In genomic region chr10:76543655-76544054, GRCh38 we compare ENCODE assay signal across 21 cellular contexts.
DNase-seq lines count a peak whose midpoint lies in the region; TF ChIP-seq lines count a peak whose summit lies in the region.
"Had no signal": no experiment of that assay in that cellular context is flagged by ENCODE, and none has a peak within 500 bp of the region (broad histone marks: within the 10 kb centered on the region; RNA-seq: fewer than 3 reads in every experiment).

No MANE protein-coding gene starts in this region.

- H3K4me1 Mint-ChIP-seq in osteocyte (ENCODE audit: unreplicated experiment): peaks cover 59% of the 10 kb centered on the region
- H3K4me1 Mint-ChIP-seq in activated CD4-positive, alpha-beta T cell treated with anti-CD3 and anti-CD28 coated beads, Interleukin-2, amount 10 ng/mL, durations not matched to agents 24 days and 14 days: peaks cover 1% of the 10 kb centered on the region
- H3K4me1 Mint-ChIP-seq: CD8-positive, alpha-beta memory T cell; IgD-negative memory B cell; naive thymus-derived CD8-positive, alpha-beta T cell had no signal

- no peak overlapping the region for H3K4me3 ChIP-seq in AG09309 (ENCODE audit: control insufficient read depth, low read depth, low read length)
- H3K4me3 ChIP-seq: adrenal gland, hepatocyte had no signal

- H3K27ac Mint-ChIP-seq in osteocyte (ENCODE audit: unreplicated experiment): peak overlapping the region; percentile 74
- no peak overlapping the region for H3K27ac Mint-ChIP-seq in activated CD4-positive, alpha-beta T cell treated with anti-CD3 and anti-CD28 coated beads, Interleukin-2, amount 10 ng/mL, durations not matched to agents 24 days and 14 days
- H3K27ac Mint-ChIP-seq: effector memory CD8-positive, alpha-beta T cell; IgD-negative memory B cell; naive thymus-derived CD8-positive, alpha-beta T cell had no signal

- no peak for TF ChIP-seq CTCF in AG09309 (IDR thresholded peaks at IDR 0.05; ENCODE audit: control insufficient read depth, insufficient read depth, low read depth, low read length, missing control alignments)
- no peak for TF ChIP-seq CTCF in osteocyte (IDR thresholded peaks at IDR 0.05)

- DNase-seq in AG09309 (ENCODE audit: low read depth) (peak; percentile 18), RPMI7951 (ENCODE audit: low read depth) (peak; percentile 25), fibroblast of gingiva (ENCODE audit: low read depth) (peak; percentile 16), osteocyte (ENCODE audit: extremely low spot score, unreplicated experiment) (no peak), D341Med (ENCODE audit: low spot score) (no peak), GM19238 (ENCODE audit: insufficient read length, low spot score) (no peak), NCI-H2081 (lab: John Stamatoyannopoulos, UW) (no peak)
- no peak for DNase-seq in activated CD4-positive, alpha-beta T cell treated with anti-CD3 and anti-CD28 coated beads, Interleukin-2, amount 10 ng/mL, durations not matched to agents 24 days and 14 days
- DNase-seq: activated CD8-positive, alpha-beta memory T cell treated with anti-CD3 and anti-CD28 coated beads, Interleukin-2, amount 50 U/mL, for 48 hours; activated effector memory CD4-positive, alpha-beta T cell treated with anti-CD3 and anti-CD28 coated beads, Interleukin-2, amount 50 U/mL, for 16 hours; adrenal gland; CD8-positive, alpha-beta memory T cell; cerebellar nuclear complex; DMS79; effector memory CD8-positive, alpha-beta T cell; islet precursor cell; mesendoderm; naive thymus-derived CD8-positive, alpha-beta T cell; NCI-H2029 had no signal

- intact Hi-C loops in activated CD4-positive, alpha-beta T cell treated with anti-CD3 and anti-CD28 coated beads, Interleukin-2, amount 10 ng/mL, durations not matched to agents 24 days and 14 days (cut with micrococcal nuclease): no loop called here

- H3K27me3 Mint-ChIP-seq in osteocyte (ENCODE audit: unreplicated experiment): no peaks in the 10 kb centered on the region
- H3K27me3 Mint-ChIP-seq in activated CD4-positive, alpha-beta T cell treated with anti-CD3 and anti-CD28 coated beads, Interleukin-2, amount 10 ng/mL, durations not matched to agents 24 days and 14 days: no peaks in the 10 kb centered on the region
- H3K27me3 Mint-ChIP-seq: CD8-positive, alpha-beta memory T cell; effector memory CD8-positive, alpha-beta T cell; IgD-negative memory B cell had no signal

- H3K9me3 Mint-ChIP-seq in osteocyte (ENCODE audit: unreplicated experiment): no peaks in the 10 kb centered on the region
- no peaks in the 10 kb centered on the region for H3K9me3 Mint-ChIP-seq in activated CD4-positive, alpha-beta T cell treated with anti-CD3 and anti-CD28 coated beads, Interleukin-2, amount 10 ng/mL, durations not matched to agents 24 days and 14 days
- H3K9me3 Mint-ChIP-seq: IgD-negative memory B cell; naive thymus-derived CD8-positive, alpha-beta T cell had no signal

- no peak overlapping the region for H3K4me3 Mint-ChIP-seq in osteocyte (ENCODE audit: unreplicated experiment)
- no peak overlapping the region for H3K4me3 Mint-ChIP-seq in activated CD4-positive, alpha-beta T cell treated with anti-CD3 and anti-CD28 coated beads, Interleukin-2, amount 10 ng/mL, durations not matched to agents 24 days and 14 days
- H3K4me3 Mint-ChIP-seq: CD8-positive, alpha-beta memory T cell; effector memory CD8-positive, alpha-beta T cell; IgD-negative memory B cell; naive thymus-derived CD8-positive, alpha-beta T cell had no signal

- peaks cover 4% of the 10 kb centered on the region for H3K36me3 Mint-ChIP-seq in osteocyte (ENCODE audit: unreplicated experiment)
- H3K36me3 Mint-ChIP-seq in activated CD4-positive, alpha-beta T cell treated with anti-CD3 and anti-CD28 coated beads, Interleukin-2, amount 10 ng/mL, durations not matched to agents 24 days and 14 days (ENCODE audit: low read depth): no peaks in the 10 kb centered on the region
- H3K36me3 Mint-ChIP-seq: CD8-positive, alpha-beta memory T cell; IgD-negative memory B cell; naive thymus-derived CD8-positive, alpha-beta T cell had no signal

Comparison
In these comparisons a context has a peak if more than half of its experiments do, and no peak if none do; other contexts are left out.
1. DNase-seq: peak in AG09309 (single experiment), RPMI7951 (single experiment) and fibroblast of gingiva (single experiment); none in osteocyte (single experiment), D341Med (single experiment), GM19238 (single experiment), NCI-H2081 (0 of 2) and activated CD4-positive, alpha-beta T cell treated with anti-CD3 and anti-CD28 coated beads, Interleukin-2, amount 10 ng/mL, durations not matched to agents 24 days and 14 days (single experiment).